In genomic region chr7:6008668-6009611, GRCh38 we compare ENCODE assay signal across 8 cellular contexts. TPM values are rescaled to one million over a fixed set of nuclear protein-coding genes. Genes with fewer than 3 reads are reported as not detected.
A peak's percentile ranks its signal among the peaks of the same experiment; 100 is the strongest.
DNase-seq lines count a peak whose midpoint lies in the region; ATAC-seq and TF ChIP-seq lines count a peak whose summit lies in the region.

Gene AIMP2, plus strand, starts transcription at chr7:6009272. Its CDS starts 92 bp downstream, at chr7:6009364.
A gene with protein sequence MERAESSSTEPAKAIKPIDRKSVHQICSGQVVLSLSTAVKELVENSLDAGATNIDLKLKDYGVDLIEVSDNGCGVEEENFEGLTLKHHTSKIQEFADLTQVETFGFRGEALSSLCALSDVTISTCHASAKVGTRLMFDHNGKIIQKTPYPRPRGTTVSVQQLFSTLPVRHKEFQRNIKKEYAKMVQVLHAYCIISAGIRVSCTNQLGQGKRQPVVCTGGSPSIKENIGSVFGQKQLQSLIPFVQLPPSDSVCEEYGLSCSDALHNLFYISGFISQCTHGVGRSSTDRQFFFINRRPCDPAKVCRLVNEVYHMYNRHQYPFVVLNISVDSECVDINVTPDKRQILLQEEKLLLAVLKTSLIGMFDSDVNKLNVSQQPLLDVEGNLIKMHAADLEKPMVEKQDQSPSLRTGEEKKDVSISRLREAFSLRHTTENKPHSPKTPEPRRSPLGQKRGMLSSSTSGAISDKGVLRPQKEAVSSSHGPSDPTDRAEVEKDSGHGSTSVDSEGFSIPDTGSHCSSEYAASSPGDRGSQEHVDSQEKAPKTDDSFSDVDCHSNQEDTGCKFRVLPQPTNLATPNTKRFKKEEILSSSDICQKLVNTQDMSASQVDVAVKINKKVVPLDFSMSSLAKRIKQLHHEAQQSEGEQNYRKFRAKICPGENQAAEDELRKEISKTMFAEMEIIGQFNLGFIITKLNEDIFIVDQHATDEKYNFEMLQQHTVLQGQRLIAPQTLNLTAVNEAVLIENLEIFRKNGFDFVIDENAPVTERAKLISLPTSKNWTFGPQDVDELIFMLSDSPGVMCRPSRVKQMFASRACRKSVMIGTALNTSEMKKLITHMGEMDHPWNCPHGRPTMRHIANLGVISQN (minus strand): TSS chr7:6009049. CDS start chr7:6009019, 30 bp downstream.

- H3K4me3 Mint-ChIP-seq in Caco-2 (ENCODE audit: unreplicated experiment), result peak within 1 kb of the TSS; percentile 84
- peak within 1 kb of the TSS; percentile 83 to 88 for H3K4me3 Mint-ChIP-seq in effector memory CD8-positive, alpha-beta T cell
- peak within 1 kb of the TSS; percentile 90 for H3K4me3 Mint-ChIP-seq in memory B cell

- H3K4me1 Mint-ChIP-seq in Caco-2 (ENCODE audit: low read depth, unreplicated experiment) (peaks cover 13% of the 10 kb centered on the region), memory B cell (peaks cover 23% of the 10 kb centered on the region)
- peaks cover 14 to 24% of the 10 kb centered on the region in 2 donors for H3K4me1 Mint-ChIP-seq in effector memory CD8-positive, alpha-beta T cell (ENCODE audit: low read depth in 2 of 2)

- H3K27me3 ChIP-seq in Caco-2 (replicated peaks; ENCODE audit: control insufficient read depth, insufficient read depth, low read length), result no peaks in the 10 kb centered on the region

- no peaks in the 10 kb centered on the region for H3K9me3 ChIP-seq in Caco-2

- H3K4me3 ChIP-seq in Caco-2 (ENCODE audit: low read depth, low read length), result peak within 1 kb of the TSS; percentile 77

- BruUV-seq in Caco-2 (replicated peaks; lab: Mats Ljungman, UMichigan), result TSS peak; percentile 78

- H3K9me3 Mint-ChIP-seq in Caco-2 (ENCODE audit: unreplicated experiment), result no peaks in the 10 kb centered on the region
- no peaks in the 10 kb centered on the region for H3K9me3 Mint-ChIP-seq in effector memory CD8-positive, alpha-beta T cell
- no peaks in the 10 kb centered on the region for H3K9me3 Mint-ChIP-seq in memory B cell

- peaks cover 1% of the 10 kb centered on the region; the same call in 1 of the 2 replicates for H3K36me3 ChIP-seq in Caco-2 (ENCODE audit: control insufficient read depth, insufficient read depth, low read length)

- POLR2A ChIA-PET in Caco-2 (lab: Charles Lee), result interaction anchor here (0.5 to 1.9 kb wide), 7 partner anchors 11 to 236 kb away, joined by 3 to 11 read pairs (median 5); no protein-coding TSS in a partner anchor

- DNase-seq in Caco-2 (peak; percentile 99), HT1080 (ENCODE audit: low read depth) (peak; percentile 99), NOMO-1 treated with DMSO at 0.1 percent for 48 hours (lab: John Stamatoyannopoulos, UW; ENCODE audit: unreplicated experiment) (peak; percentile 96), memory B cell (ENCODE audit: low spot score in 2 of 2) (peak; percentile 89 to 92)
- DNase-seq in activated CD8-positive, alpha-beta memory T cell treated with anti-CD3 and anti-CD28 coated beads for 4 hours (ENCODE audit: low read depth in 2 of 2), result peak; percentile 94 to 95
- DNase-seq in effector memory CD8-positive, alpha-beta T cell, result peak; percentile 94 to 96 (median 95)
- DNase-seq in stimulated activated CD8-positive, alpha-beta memory T cell treated with anti-CD3 and anti-CD28 coated beads, Interleukin-12 subunit alpha, Interleukin-12 subunit beta, amount 100 ng/mL, for 24 hours (ENCODE audit: extremely low read depth), result peak; percentile 93

- peaks cover 8% of the 10 kb centered on the region for H3K4me1 ChIP-seq in Caco-2

- H3K27ac Mint-ChIP-seq in Caco-2 (ENCODE audit: unreplicated experiment), result peak within 1 kb of the TSS; percentile 90
- peak within 1 kb of the TSS; percentile 87 to 93 for H3K27ac Mint-ChIP-seq in effector memory CD8-positive, alpha-beta T cell
- H3K27ac Mint-ChIP-seq in memory B cell, result peak within 1 kb of the TSS; percentile 84

- TF ChIP-seq CTCF in Caco-2 (IDR thresholded peaks at IDR 0.05; ENCODE audit: insufficient read depth in 1 of 2, low read depth in 1 of 2, low read length in 1 of 2, severe bottlenecking in 1 of 2, unreplicated experiment in 1 of 2), result peak in 1 of 2 experiments; percentile 18

- intact Hi-C loops in Caco-2 (cut with micrococcal nuclease; ENCODE audit: unreplicated experiment), result loop anchor here (1.0 kb wide), 1 partner anchor 14 kb away; no protein-coding TSS in a partner anchor

- CTCF ChIA-PET in Caco-2 (lab: Charles Lee), result interaction anchor here (0.5 to 2.3 kb wide), 6 partner anchors 12 to 171 kb away, joined by 3 to 18 read pairs (median 4); no protein-coding TSS in a partner anchor

- peak; percentile 91 for ATAC-seq in GM21360 (IDR thresholded peaks at IDR 0.05; ENCODE audit: unreplicated experiment)
- peak; percentile 87 for ATAC-seq in effector memory CD8-positive, alpha-beta T cell (replicated peaks)
- ATAC-seq in memory B cell (ENCODE audit: low read depth), result peak; percentile 82

- no peaks in the 10 kb centered on the region for H3K27me3 Mint-ChIP-seq in Caco-2 (ENCODE audit: insufficient read depth, unreplicated experiment)
- H3K27me3 Mint-ChIP-seq in effector memory CD8-positive, alpha-beta T cell, result no peaks in the 10 kb centered on the region
- no peaks in the 10 kb centered on the region for H3K27me3 Mint-ChIP-seq in memory B cell

- H3K36me3 Mint-ChIP-seq in Caco-2 (ENCODE audit: insufficient read depth, unreplicated experiment) (peaks cover 49% of the 10 kb centered on the region), memory B cell (peaks cover 6% of the 10 kb centered on the region)
- peaks cover 11% of the 10 kb centered on the region for H3K36me3 Mint-ChIP-seq in effector memory CD8-positive, alpha-beta T cell (ENCODE audit: insufficient read depth)

RNA-seq across cellular contexts. Expression of gene AIMP2, which starts in this region (rescaled TPM):
- total RNA-seq in Caco-2 (2022), result 85.1 and 96.3 TPM in 2 replicates
- 125 and 147 TPM in 2 replicates for total RNA-seq in HT1080 (2014; rRNA removed; shearing (Covaris generic))
- polyA plus RNA-seq in HT1080 (2015; cell fraction: cytosol; rRNA removed), result 72.2 and 80.4 TPM in 2 replicates
- 52.7 and 58.1 TPM in 2 replicates for polyA plus RNA-seq in HT1080 (2015; cell fraction: nucleus; rRNA removed)

RNA-seq across cellular contexts. Expression of the second gene that starts in this region (rescaled TPM):
- total RNA-seq in Caco-2 (2022), result 22.6 TPM in 2 replicates
- 16.0 and 17.3 TPM in 2 replicates for total RNA-seq in HT1080 (2014; rRNA removed; shearing (Covaris generic))
- 9.2 and 11.3 TPM in 2 replicates for polyA plus RNA-seq in HT1080 (2015; cell fraction: cytosol; rRNA removed)
- 18.7 and 19.2 TPM in 2 replicates for polyA plus RNA-seq in HT1080 (2015; cell fraction: nucleus; rRNA removed)

Comparison
In these comparisons a context has a peak if more than half of its experiments do, and no peak if none do; other contexts are left out.
1. Peak in every context shown above with its lines: DNase-seq, ATAC-seq and H3K4me3 ChIP-seq.